Comparison of ENCODE assay signal across 1 cellular context in genomic region chr2:120354935-120355845, GRCh38.
TF ChIP-seq lines count a peak whose summit lies in the region.

No MANE protein-coding gene starts in this region.

TF ChIP-seq in IMR-90, 13 proteins besides CTCF, POLR2A, EP300 and RAD21 (continued from another document):
- TF ChIP-seq NFE2L2 (IDR thresholded peaks at IDR 0.05; ENCODE audit: low read depth, low read length), result no peak
- no peak for TF ChIP-seq RCOR1 (IDR thresholded peaks at IDR 0.05; ENCODE audit: insufficient replicate concordance, low read length)
- TF ChIP-seq MAFK (IDR thresholded peaks at IDR 0.05; ENCODE audit: low read depth, low read length), result no peak
- no peak for TF ChIP-seq BHLHE40 (IDR thresholded peaks at IDR 0.05; ENCODE audit: low read depth, low read length)
